15 cellular contexts compared by ENCODE assay signal in genomic region chr17:61260061-61260797, GRCh38.
DNase-seq lines count a peak whose midpoint lies in the region; ATAC-seq and TF ChIP-seq lines count a peak whose summit lies in the region.
"Had no signal": no experiment of that assay in that cellular context is flagged by ENCODE, and none has a peak within 500 bp of the region (broad histone marks: within the 10 kb centered on the region; RNA-seq: fewer than 3 reads in every experiment).

No MANE protein-coding gene starts in this region.

- in situ Hi-C loops in astrocyte of the spinal cord (cut with HindIII; ENCODE audit: low sequenced_read_pairs), result no loop called here

- no peaks in the 10 kb centered on the region for H3K9me3 Mint-ChIP-seq in neural progenitor cell
- H3K9me3 Mint-ChIP-seq: activated CD4-positive, alpha-beta T cell treated with anti-CD3 and anti-CD28 coated beads, Interleukin-2, amount 10 ng/mL, durations not matched to agents 7 days and 5 days; memory B cell had no signal

- no peak overlapping the region for H3K4me2 ChIP-seq in neural progenitor cell

- H3K79me2 ChIP-seq in neural progenitor cell (ENCODE audit: low read depth), result no peaks in the 10 kb centered on the region

- ATAC-seq in sciatic nerve, result peak; percentile 90
- ATAC-seq: T-helper 17 cell had no signal

- no peaks in the 10 kb centered on the region for H3K36me3 Mint-ChIP-seq in neural progenitor cell
- H3K36me3 Mint-ChIP-seq: memory B cell had no signal

- H3K27me3 Mint-ChIP-seq in neural progenitor cell (ENCODE audit: insufficient read depth, low read depth), result no peaks in the 10 kb centered on the region
- H3K27me3 Mint-ChIP-seq: activated CD4-positive, alpha-beta T cell treated with anti-CD3 and anti-CD28 coated beads, Interleukin-2, amount 10 ng/mL, durations not matched to agents 7 days and 5 days; memory B cell; T-helper 17 cell had no signal

- H3K27ac Mint-ChIP-seq in neural progenitor cell, result no peak overlapping the region
- H3K27ac Mint-ChIP-seq: activated CD4-positive, alpha-beta T cell treated with anti-CD3 and anti-CD28 coated beads, Interleukin-2, amount 10 ng/mL, durations not matched to agents 7 days and 5 days; memory B cell; T-helper 17 cell had no signal

- H3K27me3 ChIP-seq in AG04450 (ENCODE audit: control insufficient read depth, insufficient read depth, low read length) (no peaks in the 10 kb centered on the region), left ventricle myocardium inferior (ENCODE audit: low read depth) (no peaks in the 10 kb centered on the region), neural progenitor cell (no peaks in the 10 kb centered on the region)

- H3K4me3 Mint-ChIP-seq in neural progenitor cell, result no peak overlapping the region
- H3K4me3 Mint-ChIP-seq: activated CD4-positive, alpha-beta T cell treated with anti-CD3 and anti-CD28 coated beads, Interleukin-2, amount 10 ng/mL, durations not matched to agents 7 days and 5 days; memory B cell; T-helper 17 cell had no signal

- peaks cover 10% of the 10 kb centered on the region for H3K4me1 Mint-ChIP-seq in neural progenitor cell
- H3K4me1 Mint-ChIP-seq: activated CD4-positive, alpha-beta T cell treated with anti-CD3 and anti-CD28 coated beads, Interleukin-2, amount 10 ng/mL, durations not matched to agents 7 days and 5 days; memory B cell had no signal

- intact Hi-C loops in left ventricle myocardium inferior (cut with micrococcal nuclease), result no loop called here
- intact Hi-C loops in sciatic nerve (cut with DNase I), result no loop called here

- CTCF ChIA-PET in AG04450 (lab: Charles Lee), result interaction anchor here (1.1 kb wide), 1 partner anchor 51 kb away, joined by 6 read pairs; no protein-coding TSS in a partner anchor

- H2AFZ ChIP-seq in neural progenitor cell (replicated peaks), result no peak overlapping the region

- H3F3A ChIP-seq in neural progenitor cell (ENCODE audit: low read depth), result no peaks in the 10 kb centered on the region

- H3K27ac ChIP-seq in AG04450 (ENCODE audit: low read depth, low read length), result peak overlapping the region; percentile 49
- H3K27ac ChIP-seq in left ventricle myocardium inferior (replicated peaks), result peak overlapping the region; percentile 78
- no peak overlapping the region for H3K27ac ChIP-seq in neural progenitor cell

- H4K20me1 ChIP-seq in neural progenitor cell (ENCODE audit: low read depth), result no peaks in the 10 kb centered on the region

- DNase-seq in AG04450 (ENCODE audit: low read depth, low spot score) (no peak), astrocyte of the spinal cord (ENCODE audit: low read depth, low spot score) (peak; percentile 24), left ventricle myocardium inferior (no peak), sciatic nerve (ENCODE audit: low spot score) (no peak), COLO829 (ENCODE audit: low spot score) (no peak), NAMALWA (ENCODE audit: low spot score) (no peak), neural progenitor cell (ENCODE audit: low spot score) (no peak)
- no peak for DNase-seq in activated naive CD4-positive, alpha-beta T cell (lab: John Stamatoyannopoulos, UW)
- DNase-seq: activated CD4-positive, alpha-beta T cell treated with anti-CD3 and anti-CD28 coated beads, Interleukin-2, amount 10 ng/mL, durations not matched to agents 7 days and 5 days; activated gamma-delta T cell; dermis blood vessel endothelial cell; NCI-H2029; retina; T-helper 17 cell had no signal

- no peaks in the 10 kb centered on the region for H3K9me3 ChIP-seq in AG04450 (ENCODE audit: control insufficient read depth, insufficient read depth, low read length)
- no peaks in the 10 kb centered on the region for H3K9me3 ChIP-seq in left ventricle myocardium inferior (replicated peaks)
- H3K9me3 ChIP-seq in neural progenitor cell (ENCODE audit: low read depth), result no peaks in the 10 kb centered on the region

- H3K36me3 ChIP-seq in left ventricle myocardium inferior, result no peaks in the 10 kb centered on the region
- no peaks in the 10 kb centered on the region for H3K36me3 ChIP-seq in neural progenitor cell

- POLR2A ChIA-PET in AG04450 (lab: Yijun Ruan, JAX), result interaction anchor here (0.7 to 1.1 kb wide), 2 partner anchors 51 to 239 kb away, joined by 3 to 4 read pairs; no protein-coding TSS in a partner anchor

- no peak overlapping the region for H3K9ac ChIP-seq in neural progenitor cell

- H3K4me3 ChIP-seq in AG04450 (ENCODE audit: low read depth, low read length) (no peak overlapping the region), astrocyte of the spinal cord (ENCODE audit: low read depth, low read length) (no peak overlapping the region), left ventricle myocardium inferior (no peak overlapping the region), neural progenitor cell (no peak overlapping the region)

- TF ChIP-seq CTCF in AG04450 (IDR thresholded peaks at IDR 0.05; ENCODE audit: low read depth, low read length) (no peak), astrocyte of the spinal cord (IDR thresholded peaks at IDR 0.05; ENCODE audit: low read depth, low read length) (no peak), left ventricle myocardium inferior (IDR thresholded peaks at IDR 0.05; ENCODE audit: borderline replicate concordance) (no peak), neural progenitor cell (IDR thresholded peaks at IDR 0.05) (no peak)

- H3K4me1 ChIP-seq in left ventricle myocardium inferior (peaks cover 28% of the 10 kb centered on the region), neural progenitor cell (peaks cover 9% of the 10 kb centered on the region)
